22 cellular contexts compared by ENCODE assay signal in genomic region chr1:119795471-119795870, GRCh38. TPM values are rescaled to one million over a fixed set of nuclear protein-coding genes. Genes with fewer than 3 reads are reported as not detected.
DNase-seq lines count a peak whose midpoint lies in the region; ATAC-seq and TF ChIP-seq lines count a peak whose summit lies in the region.
"Had no signal": no experiment of that assay in that cellular context is flagged by ENCODE, and none has a peak within 500 bp of the region (broad histone marks: within the 10 kb centered on the region; RNA-seq: fewer than 3 reads in every experiment).

No MANE protein-coding gene starts in this region.

- H3K27ac ChIP-seq in smooth muscle cell (ENCODE audit: low read depth) (peak overlapping the region; percentile 46), substantia nigra (ENCODE audit: low read depth, low read length, poor library complexity, severe bottlenecking) (no peak overlapping the region)
- H3K27ac ChIP-seq: BLaER1, ovary, right atrium auricular region had no signal

- H3K4me3 ChIP-seq in smooth muscle cell = no peak overlapping the region
- H3K4me3 ChIP-seq: BLaER1, gastroesophageal sphincter, lung, mucosa of descending colon, ovary, right atrium auricular region had no signal

- no peak overlapping the region for H3K9ac ChIP-seq in smooth muscle cell (ENCODE audit: low read depth)
- H3K9ac ChIP-seq: BLaER1 had no signal

- H3K9me3 ChIP-seq in smooth muscle cell (replicated peaks; ENCODE audit: low read depth) = no peaks in the 10 kb centered on the region
- H3K9me3 ChIP-seq: BLaER1, gastroesophageal sphincter, mucosa of descending colon, ovary, right atrium auricular region had no signal

- H3F3A ChIP-seq in smooth muscle cell (ENCODE audit: low read depth) = no peaks in the 10 kb centered on the region

- H3K4me1 ChIP-seq in smooth muscle cell (ENCODE audit: low read depth) = peaks cover 10% of the 10 kb centered on the region
- H3K4me1 ChIP-seq: right atrium auricular region had no signal

- no peaks in the 10 kb centered on the region for H4K20me1 ChIP-seq in smooth muscle cell (ENCODE audit: low read depth)
- H4K20me1 ChIP-seq: BLaER1 had no signal

- DNase-seq in DMS79 treated with DMSO at 0.1 percent for 48 hours (lab: John Stamatoyannopoulos, UW) = peak; percentile 78
- peak; percentile 21 for DNase-seq in NCI-H1105 (lab: John Stamatoyannopoulos, UW)
- DNase-seq in iPS-NIHi11 (ENCODE audit: low spot score) = peak; percentile 25
- DNase-seq in smooth muscle cell (lab: John Stamatoyannopoulos, UW; ENCODE audit: unreplicated experiment) = no peak
- DNase-seq in substantia nigra (lab: John Stamatoyannopoulos, UW) = no peak
- DNase-seq in HT-29 (ENCODE audit: low spot score) = no peak
- DNase-seq: activated CD8-positive, alpha-beta T cell treated with anti-CD3 and anti-CD28 coated beads, Interleukin-2, amount 10 ng/mL, durations not matched to agents 7 days and 5 days; mucosa of descending colon; NCI-H1048; NCI-H526; nephron progenitor cell; ovary; Right ventricle myocardium superior; stimulated activated CD4-positive, alpha-beta T cell treated with anti-CD3 and anti-CD28 coated beads, Interleukin-1b, Interleukin-23, amount 100 ng/mL, for 48 hours had no signal

- no peaks in the 10 kb centered on the region for H3K36me3 ChIP-seq in smooth muscle cell (ENCODE audit: low read depth)
- H3K36me3 ChIP-seq: BLaER1, gastroesophageal sphincter, ovary, right atrium auricular region had no signal

- no peak overlapping the region for H2AFZ ChIP-seq in smooth muscle cell (ENCODE audit: low read depth)

- peak overlapping the region; percentile 53 for H3K4me2 ChIP-seq in smooth muscle cell
- H3K4me2 ChIP-seq: BLaER1 had no signal

- no peak for TF ChIP-seq CTCF in smooth muscle cell (IDR thresholded peaks at IDR 0.05; ENCODE audit: borderline replicate concordance, insufficient read depth, poor library complexity, severe bottlenecking)

- ATAC-seq in GM21423 (IDR thresholded peaks at IDR 0.05; ENCODE audit: unreplicated experiment) = no peak
- ATAC-seq: activated CD8-positive, alpha-beta T cell treated with anti-CD3 and anti-CD28 coated beads, Interleukin-2, amount 10 ng/mL, durations not matched to agents 7 days and 5 days; gastroesophageal sphincter; mucosa of descending colon had no signal

- 95% methylated on average over 4 of the region's 4 CpGs for WGBS in smooth muscle cell (ENCODE audit: low lambda C conversion rate)

- H3K27me3 ChIP-seq in smooth muscle cell (ENCODE audit: low read depth) = no peaks in the 10 kb centered on the region
- H3K27me3 ChIP-seq: BLaER1, gastroesophageal sphincter, ovary, right atrium auricular region had no signal

- no peaks in the 10 kb centered on the region for H3K79me2 ChIP-seq in smooth muscle cell (ENCODE audit: low read depth)

RNA-seq across cellular contexts. Expression of gene REG4, which starts 15.8 kb away (rescaled TPM):
- not detected in 2 replicates for total RNA-seq in smooth muscle cell
- 0.30 TPM in 1 of 2 replicates, not detected in the other for polyA plus RNA-seq in smooth muscle cell
- total RNA-seq in HT-29 (2014; rRNA removed; shearing (Covaris generic)) = 12.4 and 12.8 TPM in 2 replicates
- total RNA-seq: fibroblast of lung; G401; gastroesophageal sphincter; lung; right atrium auricular region; Right ventricle myocardium superior; T-helper 2 cell treated with Interferon-gamma antibody and Interleukin-4, amounts not matched to agents 100 ng/mL and 5 ng/mL, for 36 hours had no signal
- polyA plus RNA-seq: fibroblast of lung, ovary had no signal

RNA-seq across cellular contexts. Expression of gene HMGCS2, which starts 26.8 kb away (rescaled TPM):
- not detected in 2 replicates for total RNA-seq in smooth muscle cell
- polyA plus RNA-seq in smooth muscle cell = 0.08 TPM in 1 of 2 replicates, not detected in the other
- 4.1 and 10.2 TPM in 2 replicates for total RNA-seq in HT-29 (2014; rRNA removed; shearing (Covaris generic))
- total RNA-seq: activated CD8-positive, alpha-beta T cell treated with anti-CD3 and anti-CD28 coated beads, Interleukin-2, amount 10 ng/mL, durations not matched to agents 7 days and 5 days; fibroblast of lung; G401; T-helper 2 cell treated with Interferon-gamma antibody and Interleukin-4, amounts not matched to agents 100 ng/mL and 5 ng/mL, for 36 hours had no signal
- polyA plus RNA-seq: fibroblast of lung had no signal

Comparison
In these comparisons a context has a peak if more than half of its experiments do, and no peak if none do; other contexts are left out.
1. DNase-seq: peak in DMS79 treated with DMSO at 0.1 percent for 48 hours (single experiment), NCI-H1105 (single experiment) and iPS-NIHi11 (single experiment); none in smooth muscle cell (single experiment), substantia nigra (0 of 49) and HT-29 (single experiment).
2. RNA of gene REG4, which starts 15.8 kb away (total RNA-seq): 12.4 to 12.8 TPM in HT-29; not detected in smooth muscle cell; every median in the first group is over 10 times any median in the second.